Comparison of ENCODE assay signal across 8 cellular contexts in the genomic region with DNA sequence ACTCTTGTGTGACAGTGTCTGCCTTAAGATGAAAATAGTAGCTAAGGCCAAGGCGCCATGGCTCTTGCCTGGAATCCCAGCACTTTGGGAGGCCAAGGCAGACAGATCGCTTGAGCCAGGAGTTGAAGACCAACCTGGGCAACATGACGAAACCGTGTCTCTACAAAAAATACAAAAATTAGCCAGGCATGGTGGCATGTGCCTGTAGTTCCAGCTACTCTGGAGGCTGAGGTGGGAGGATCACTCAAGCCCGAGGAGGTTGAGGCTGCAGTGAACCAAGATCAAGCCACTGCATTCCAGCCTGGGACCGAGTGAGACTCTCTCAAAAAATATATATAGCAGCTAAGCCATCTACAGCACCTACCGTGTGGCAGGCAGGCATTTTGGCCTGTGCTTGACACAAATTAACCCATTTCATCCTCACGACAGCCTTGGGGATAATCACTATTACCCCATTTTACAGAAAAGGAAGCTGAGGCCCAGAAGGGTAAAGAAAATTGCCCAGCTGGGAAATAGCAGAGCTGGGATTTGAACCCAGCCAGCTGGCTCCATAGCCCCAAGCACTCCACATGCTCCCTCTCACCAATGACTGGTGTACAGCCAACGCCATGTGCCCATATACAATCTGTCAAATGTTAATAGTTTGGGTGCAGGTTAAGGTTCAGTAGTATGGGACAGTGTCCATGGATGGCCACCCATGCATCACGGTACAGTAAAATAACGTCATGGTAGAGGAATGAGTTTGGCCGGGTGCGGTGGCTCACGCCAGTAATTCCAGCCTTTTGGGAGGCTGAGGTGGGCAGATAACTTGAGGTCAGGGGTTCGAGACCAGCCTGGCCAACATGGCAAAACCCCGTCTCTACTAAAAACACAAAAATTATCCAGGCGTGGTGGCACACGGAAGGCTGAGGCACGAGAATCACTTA. TPM values are rescaled to one million over a fixed set of nuclear protein-coding genes. Genes with fewer than 3 reads are reported as not detected.
DNase-seq lines count a peak whose midpoint lies in the region; ATAC-seq and TF ChIP-seq lines count a peak whose summit lies in the region.

No MANE protein-coding gene starts in this region.

- H3K36me3 Mint-ChIP-seq in CD14-positive monocyte, result peaks cover 29 to 41% of the 10 kb centered on the region in 2 donors
- peaks cover 43% of the 10 kb centered on the region for H3K36me3 Mint-ChIP-seq in central memory CD8-positive, alpha-beta T cell (ENCODE audit: insufficient read depth)
- H3K36me3 Mint-ChIP-seq in naive thymus-derived CD8-positive, alpha-beta T cell, result peaks cover 0 to 13% (median 0%) of the 10 kb centered on the region in 3 donors

- TF ChIP-seq CTCF in CD14-positive monocyte (IDR thresholded peaks at IDR 0.05), result no peak

- peaks cover 62% of the 10 kb centered on the region for H3K79me2 ChIP-seq in Karpas-422 (ENCODE audit: low read length)

- no peak for ATAC-seq in central memory CD8-positive, alpha-beta T cell (replicated peaks; ENCODE audit: extremely low read depth, poor library complexity, severe bottlenecking)
- ATAC-seq in naive thymus-derived CD8-positive, alpha-beta T cell, result no peak

- DNase-seq in CD14-positive monocyte (ENCODE audit: low spot score) (no peak), Karpas-422 (peak; percentile 43), cortex of kidney (lab: John Stamatoyannopoulos, UW) (no peak), dedifferentiated amniotic fluid mesenchymal stem cell (ENCODE audit: extremely low spot score) (no peak), AG08396 (ENCODE audit: low spot score) (no peak), NOMO-1 (lab: John Stamatoyannopoulos, UW; ENCODE audit: unreplicated experiment in 2 of 2) (no peak)
- DNase-seq in central memory CD8-positive, alpha-beta T cell (ENCODE audit: low spot score in 2 of 2), result no peak
- DNase-seq in naive thymus-derived CD8-positive, alpha-beta T cell, result no peak

- H4K20me1 ChIP-seq in Karpas-422 (ENCODE audit: insufficient read depth, low read depth, low read length), result peaks cover 44% of the 10 kb centered on the region

- POLR2A ChIA-PET in naive thymus-derived CD8-positive, alpha-beta T cell (lab: Charles Lee), result interaction anchor here (1.4 kb wide), 1 partner anchor 36 kb away, joined by 3 read pairs; no protein-coding TSS in a partner anchor

- H3K9ac ChIP-seq in Karpas-422 (ENCODE audit: low read length), result peak overlapping the region; percentile 87

- H3K36me3 ChIP-seq in Karpas-422 (ENCODE audit: insufficient read depth, low read length), result peaks cover 31% of the 10 kb centered on the region

- H3K4me1 ChIP-seq in Karpas-422 (ENCODE audit: low read length), result peaks cover 28% of the 10 kb centered on the region

- H3K27ac ChIP-seq in Karpas-422 (ENCODE audit: low read length), result peak overlapping the region; percentile 88

- H3K4me3 Mint-ChIP-seq in CD14-positive monocyte, result peak overlapping the region; percentile 95 to 97
- H3K4me3 Mint-ChIP-seq in central memory CD8-positive, alpha-beta T cell, result peak overlapping the region; percentile 96
- peak overlapping the region; percentile 36 to 93 (median 88) for H3K4me3 Mint-ChIP-seq in naive thymus-derived CD8-positive, alpha-beta T cell

- intact Hi-C loops in CD14-positive monocyte (cut with micrococcal nuclease), result loop anchor here (5.0 kb wide), 2 partner anchors 67 to 327 kb away; partner anchors contain the start of genes AP2S1 (in 1 of the 2) and ZC3H4 (in 1 of the 2)

- H3K4me2 ChIP-seq in Karpas-422 (ENCODE audit: low read depth, low read length, poor library complexity, severe bottlenecking), result peak overlapping the region; percentile 75

- no peaks in the 10 kb centered on the region for H3K27me3 ChIP-seq in Karpas-422 (ENCODE audit: low read length)

- no peaks in the 10 kb centered on the region for H3K9me3 ChIP-seq in Karpas-422 (ENCODE audit: low read length)

- peak overlapping the region; percentile 92 for H3K4me3 ChIP-seq in Karpas-422 (ENCODE audit: low read length)

- no peaks in the 10 kb centered on the region for H3K9me2 ChIP-seq in Karpas-422 (replicated peaks; ENCODE audit: insufficient read depth, low read length)

- H3K27me3 Mint-ChIP-seq in CD14-positive monocyte (ENCODE audit: low read depth in 3 of 3), result no peaks in the 10 kb centered on the region
- no peaks in the 10 kb centered on the region for H3K27me3 Mint-ChIP-seq in central memory CD8-positive, alpha-beta T cell
- no peaks in the 10 kb centered on the region for H3K27me3 Mint-ChIP-seq in naive thymus-derived CD8-positive, alpha-beta T cell

- H2AFZ ChIP-seq in Karpas-422 (ENCODE audit: low read length), result no peak overlapping the region

- peaks cover 41% of the 10 kb centered on the region for H3K4me1 Mint-ChIP-seq in CD14-positive monocyte
- peaks cover 57% of the 10 kb centered on the region for H3K4me1 Mint-ChIP-seq in central memory CD8-positive, alpha-beta T cell
- H3K4me1 Mint-ChIP-seq in naive thymus-derived CD8-positive, alpha-beta T cell, result peaks cover 24 to 59% (median 54%) of the 10 kb centered on the region in 4 donors

- peak overlapping the region; percentile 88 to 95 (median 94) for H3K27ac Mint-ChIP-seq in CD14-positive monocyte
- peak overlapping the region; percentile 96 for H3K27ac Mint-ChIP-seq in central memory CD8-positive, alpha-beta T cell (ENCODE audit: low read depth)
- H3K27ac Mint-ChIP-seq in naive thymus-derived CD8-positive, alpha-beta T cell, result peak overlapping the region in 9 of 10 donors; percentile 53 to 94 (median 76)

- H3K9me3 Mint-ChIP-seq in CD14-positive monocyte, result no peaks in the 10 kb centered on the region
- no peaks in the 10 kb centered on the region for H3K9me3 Mint-ChIP-seq in central memory CD8-positive, alpha-beta T cell
- H3K9me3 Mint-ChIP-seq in naive thymus-derived CD8-positive, alpha-beta T cell, result no peaks in the 10 kb centered on the region

RNA-seq across cellular contexts. Expression of gene SLC1A5, which starts 3.1 kb away (rescaled TPM):
- polyA plus RNA-seq in CD14-positive monocyte, result 10 to 100 TPM; 57.3 to 64.9 TPM
- 116 and 189 TPM in 2 replicates for total RNA-seq in Karpas-422 (2014; rRNA removed; shearing (Covaris generic); ENCODE audit: low replicate concordance)
- 1 to 10 TPM; 7.0 to 8.2 TPM for total RNA-seq in naive thymus-derived CD8-positive, alpha-beta T cell
- polyA plus RNA-seq in naive thymus-derived CD8-positive, alpha-beta T cell, result 1 to 10 TPM; 2.5 to 6.1 (median 4.1) TPM

RNA-seq across cellular contexts. Expression of gene STRN4, which starts 39.1 kb away (rescaled TPM):
- polyA plus RNA-seq in CD14-positive monocyte, result 10 to 100 TPM; 37.5 to 48.0 TPM
- total RNA-seq in Karpas-422 (2014; rRNA removed; shearing (Covaris generic); ENCODE audit: low replicate concordance), result 37.5 and 55.2 TPM in 2 replicates
- 10 to 100 TPM; 78.6 to 81.9 TPM for total RNA-seq in naive thymus-derived CD8-positive, alpha-beta T cell
- polyA plus RNA-seq in naive thymus-derived CD8-positive, alpha-beta T cell, result 10 to 100 TPM in 2 of 3 donors, 1 to 10 TPM in 1; 8.2 to 25.7 (median 12.0) TPM

RNA-seq across cellular contexts. Expression of gene FKRP, which starts 39.5 kb away (rescaled TPM):
- 1 to 10 TPM; 2.1 to 2.7 TPM for polyA plus RNA-seq in CD14-positive monocyte
- total RNA-seq in Karpas-422 (2014; rRNA removed; shearing (Covaris generic); ENCODE audit: low replicate concordance), result 14.6 and 18.4 TPM in 2 replicates
- 10 to 100 TPM; 22.8 to 23.8 TPM for total RNA-seq in naive thymus-derived CD8-positive, alpha-beta T cell
- 1 to 10 TPM; 2.6 to 8.7 (median 4.8) TPM for polyA plus RNA-seq in naive thymus-derived CD8-positive, alpha-beta T cell

Comparison
In these comparisons a context has a peak if more than half of its experiments do, and no peak if none do; other contexts are left out.
1. RNA of gene SLC1A5, which starts 3.1 kb away (total RNA-seq): 116 to 189 TPM in Karpas-422; 7.0 to 8.2 TPM in naive thymus-derived CD8-positive, alpha-beta T cell; every median in the first group is over 10 times any median in the second.
2. Peak in every context shown above with its lines, with median percentiles within 50 percentile points of each other: H3K27ac Mint-ChIP-seq and H3K4me3 Mint-ChIP-seq.